In the genomic region with DNA sequence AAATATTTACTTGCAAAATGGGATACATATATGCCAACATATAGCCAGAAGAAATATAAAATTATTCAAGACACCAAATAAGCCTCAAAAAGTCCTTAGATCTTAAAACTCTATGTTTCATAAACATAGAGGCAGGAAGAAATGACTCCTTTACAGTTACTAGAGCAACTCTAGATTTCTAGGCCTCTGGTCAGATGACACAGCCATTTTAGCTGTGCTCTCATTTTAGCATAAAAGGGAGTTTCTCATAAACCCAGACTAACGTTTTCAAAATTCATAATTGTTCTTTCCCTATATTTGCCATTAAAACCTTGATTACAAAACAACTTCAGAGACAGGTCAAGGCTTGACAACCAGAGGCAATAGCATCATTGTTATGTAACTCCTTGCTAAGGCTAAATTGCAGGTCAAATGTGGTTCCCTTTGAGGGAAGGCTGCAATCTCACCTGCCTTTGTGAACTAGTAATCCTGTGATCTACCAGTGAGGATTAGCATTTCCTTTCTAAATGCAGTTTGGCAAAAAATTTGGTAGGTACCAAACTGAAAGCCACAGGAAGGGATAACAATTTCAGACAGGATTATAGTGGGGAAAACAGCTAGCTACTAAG, we compare ENCODE assay signal across 19 cellular contexts. TPM values are rescaled to one million over a fixed set of nuclear protein-coding genes. Genes with fewer than 3 reads are reported as not detected.
DNase-seq lines count a peak whose midpoint lies in the region; ATAC-seq, FAIRE-seq and TF ChIP-seq lines count a peak whose summit lies in the region.
"Had no signal": no experiment of that assay in that cellular context is flagged by ENCODE, and none has a peak within 500 bp of the region (broad histone marks: within the 10 kb centered on the region; RNA-seq: fewer than 3 reads in every experiment).

No MANE protein-coding gene starts in this region.

- dilution Hi-C loops in endothelial cell of umbilical vein (cut with MboI; ENCODE audit: extremely low pct_ligation_motif_present, low sequenced_read_pairs), result no loop called here

- H3K27ac ChIP-seq in endothelial cell of umbilical vein (ENCODE audit: insufficient read depth, low read depth, low read length) (no peak overlapping the region), osteoblast (ENCODE audit: low read depth, low read length) (no peak overlapping the region)
- H3K27ac ChIP-seq: PC-9 had no signal

- no peak overlapping the region for H3K9ac ChIP-seq in endothelial cell of umbilical vein (replicated peaks; ENCODE audit: extremely low read depth, insufficient read depth, low read length)

- H3K36me3 Mint-ChIP-seq in activated naive CD8-positive, alpha-beta T cell treated with anti-CD3 and anti-CD28 coated beads, Interleukin-2, amount 50 U/mL, for 24 hours (ENCODE audit: low read depth), result peaks cover 11% of the 10 kb centered on the region
- H3K36me3 Mint-ChIP-seq in activated naive CD8-positive, alpha-beta T cell treated with anti-CD3 and anti-CD28 coated beads for 36 hours, result peaks cover 15% of the 10 kb centered on the region

- H4K20me1 ChIP-seq in endothelial cell of umbilical vein (replicated peaks; ENCODE audit: control insufficient read depth, extremely low read depth, insufficient read depth, low read length), result no peaks in the 10 kb centered on the region
- H4K20me1 ChIP-seq in osteoblast (ENCODE audit: insufficient read depth, low read length), result peaks cover 3% of the 10 kb centered on the region

- intact Hi-C loops in endothelial cell of umbilical vein (cut with micrococcal nuclease), result no loop called here

- peaks cover 12% of the 10 kb centered on the region for H3K4me1 ChIP-seq in endothelial cell of umbilical vein (ENCODE audit: control insufficient read depth, extremely low read depth, insufficient read depth, low read length)
- H3K4me1 ChIP-seq in osteoblast (ENCODE audit: insufficient read depth, low read length), result no peaks in the 10 kb centered on the region

- H3K27me3 ChIP-seq in endothelial cell of umbilical vein (ENCODE audit: control insufficient read depth in 2 of 2, insufficient read depth in 2 of 2, low read length in 2 of 2), result no peaks in the 10 kb centered on the region
- H3K27me3 ChIP-seq in osteoblast (ENCODE audit: insufficient read depth, low read length), result no peaks in the 10 kb centered on the region
- H3K27me3 ChIP-seq: esophagus muscularis mucosa had no signal

- H3K36me3 ChIP-seq in endothelial cell of umbilical vein (ENCODE audit: control insufficient read depth in 2 of 2, extremely low read depth in 1 of 2, insufficient read depth in 2 of 2, low read length in 2 of 2) (no peaks in the 10 kb centered on the region), osteoblast (ENCODE audit: insufficient read depth, low read length) (no peaks in the 10 kb centered on the region)
- H3K36me3 ChIP-seq: esophagus muscularis mucosa had no signal

- peaks cover 29% of the 10 kb centered on the region for H3K4me1 Mint-ChIP-seq in activated naive CD8-positive, alpha-beta T cell treated with anti-CD3 and anti-CD28 coated beads, Interleukin-2, amount 50 U/mL, for 24 hours
- peaks cover 31% of the 10 kb centered on the region for H3K4me1 Mint-ChIP-seq in activated naive CD8-positive, alpha-beta T cell treated with anti-CD3 and anti-CD28 coated beads for 36 hours

- POLR2A ChIA-PET in endothelial cell of umbilical vein (lab: Charles Lee), result no interaction called here

- H3K4me3 ChIP-seq in endothelial cell of umbilical vein (replicated peaks in 1 of 3; ENCODE audit: insufficient read depth in 1 of 3, low read depth in 1 of 3, low read length in 3 of 3) (no peak overlapping the region), osteoblast (ENCODE audit: insufficient read depth, low read length) (no peak overlapping the region)
- H3K4me3 ChIP-seq: esophagus muscularis mucosa, PC-9 had no signal

- CTCF ChIA-PET in endothelial cell of umbilical vein (lab: Charles Lee), result interaction anchor here (0.6 kb wide), 1 partner anchor 21 kb away, joined by 3 read pairs; no protein-coding TSS in a partner anchor

- BruUV-seq in endothelial cell of umbilical vein (replicated peaks; lab: Mats Ljungman, UMichigan), result no TSS peak

- H3K27me3 Mint-ChIP-seq in activated naive CD8-positive, alpha-beta T cell treated with anti-CD3 and anti-CD28 coated beads, Interleukin-2, amount 50 U/mL, for 24 hours, result no peaks in the 10 kb centered on the region
- H3K27me3 Mint-ChIP-seq in activated naive CD8-positive, alpha-beta T cell treated with anti-CD3 and anti-CD28 coated beads for 36 hours, result no peaks in the 10 kb centered on the region
- H3K27me3 Mint-ChIP-seq: activated CD8-positive, alpha-beta T cell treated with anti-CD3 and anti-CD28 coated beads for 36 hours had no signal

- H3K9me3 ChIP-seq in endothelial cell of umbilical vein (replicated peaks; ENCODE audit: control insufficient read depth, insufficient read depth, low read length) (no peaks in the 10 kb centered on the region), osteoblast (ENCODE audit: low read depth, low read length) (no peaks in the 10 kb centered on the region)
- H3K9me3 ChIP-seq: esophagus muscularis mucosa had no signal

- H3K27ac Mint-ChIP-seq in activated naive CD8-positive, alpha-beta T cell treated with anti-CD3 and anti-CD28 coated beads, Interleukin-2, amount 50 U/mL, for 24 hours, result peak overlapping the region; percentile 44
- no peak overlapping the region for H3K27ac Mint-ChIP-seq in activated naive CD8-positive, alpha-beta T cell treated with anti-CD3 and anti-CD28 coated beads for 36 hours
- H3K27ac Mint-ChIP-seq: activated CD8-positive, alpha-beta T cell treated with anti-CD3 and anti-CD28 coated beads for 36 hours had no signal

- FAIRE-seq in endothelial cell of umbilical vein (lab: Jason Lieb, UNC), result peak; percentile 42

- H3K79me2 ChIP-seq in endothelial cell of umbilical vein (ENCODE audit: control insufficient read depth, insufficient read depth, low read length) (peaks cover 51% of the 10 kb centered on the region), osteoblast (ENCODE audit: insufficient read depth, low read length) (peaks cover 84% of the 10 kb centered on the region)

- no peak overlapping the region for H3K4me3 Mint-ChIP-seq in activated naive CD8-positive, alpha-beta T cell treated with anti-CD3 and anti-CD28 coated beads, Interleukin-2, amount 50 U/mL, for 24 hours
- no peak overlapping the region for H3K4me3 Mint-ChIP-seq in activated naive CD8-positive, alpha-beta T cell treated with anti-CD3 and anti-CD28 coated beads for 36 hours
- H3K4me3 Mint-ChIP-seq: activated CD8-positive, alpha-beta T cell treated with anti-CD3 and anti-CD28 coated beads for 36 hours had no signal

- TF ChIP-seq CTCF in endothelial cell of umbilical vein (IDR thresholded peaks at IDR 0.05; ENCODE audit: extremely low read depth in 1 of 2, insufficient read depth in 1 of 2, low read depth in 1 of 2, low read length in 2 of 2) (no peak), osteoblast (IDR thresholded peaks at IDR 0.05; ENCODE audit: extremely low read depth, low read depth, low read length) (no peak)

- no peaks in the 10 kb centered on the region for H3K9me1 ChIP-seq in endothelial cell of umbilical vein (replicated peaks; ENCODE audit: control insufficient read depth, extremely low read depth, insufficient read depth, low read length)

- no peaks in the 10 kb centered on the region for H3K9me3 Mint-ChIP-seq in activated naive CD8-positive, alpha-beta T cell treated with anti-CD3 and anti-CD28 coated beads, Interleukin-2, amount 50 U/mL, for 24 hours
- no peaks in the 10 kb centered on the region for H3K9me3 Mint-ChIP-seq in activated naive CD8-positive, alpha-beta T cell treated with anti-CD3 and anti-CD28 coated beads for 36 hours
- H3K9me3 Mint-ChIP-seq: activated CD8-positive, alpha-beta T cell treated with anti-CD3 and anti-CD28 coated beads for 36 hours had no signal

- H3K4me2 ChIP-seq in endothelial cell of umbilical vein (ENCODE audit: insufficient read depth, low read length) (no peak overlapping the region), osteoblast (ENCODE audit: insufficient read depth, low read length) (no peak overlapping the region)
- H3K4me2 ChIP-seq: PC-9 had no signal

- H2AFZ ChIP-seq in endothelial cell of umbilical vein (ENCODE audit: low read depth, low read length) (no peak overlapping the region), osteoblast (ENCODE audit: low read length) (peak overlapping the region; percentile 19)
- H2AFZ ChIP-seq: PC-9 had no signal

- no peak for TF ChIP-seq POLR2A in endothelial cell of umbilical vein (IDR thresholded peaks at IDR 0.05; ENCODE audit: low read depth, low read length)

- DNase-seq in activated naive CD8-positive, alpha-beta T cell treated with anti-CD3 and anti-CD28 coated beads, Interleukin-2, amount 50 U/mL, for 24 hours, result no peak
- DNase-seq in activated naive CD8-positive, alpha-beta T cell treated with anti-CD3 and anti-CD28 coated beads for 36 hours, result no peak
- DNase-seq in NOMO-1 treated with dmso at 0.1 percent for 144 hours (lab: John Stamatoyannopoulos, UW; ENCODE audit: unreplicated experiment) (peak; percentile 19), endothelial cell of umbilical vein (ENCODE audit: low read depth, low spot score) (no peak), osteoblast (ENCODE audit: insufficient read length, low spot score, missing footprints) (peak; percentile 58), NCI-H2029 (lab: John Stamatoyannopoulos, UW) (no peak), C1 segment of cervical spinal cord (lab: John Stamatoyannopoulos, UW) (no peak), ecto neural progenitor cell (ENCODE audit: low spot score) (no peak)
- DNase-seq: activated CD8-positive, alpha-beta T cell treated with anti-CD3 and anti-CD28 coated beads for 36 hours; dermis blood vessel endothelial cell; head of caudate nucleus; kidney glomerular epithelial cell; NCI-H524 treated with DMSO at 0.1 percent for 48 hours; PC-9; stimulated activated CD4-positive, alpha-beta T cell treated with anti-CD3 and anti-CD28 coated beads, Interleukin-2, amount 100 ng/mL, for 24 hours had no signal

- ATAC-seq in activated naive CD8-positive, alpha-beta T cell treated with anti-CD3 and anti-CD28 coated beads, Interleukin-2, amount 50 U/mL, for 24 hours, result no peak
- ATAC-seq: activated CD8-positive, alpha-beta T cell treated with anti-CD3 and anti-CD28 coated beads for 36 hours; SK-N-SH treated with all-trans-retinoic acid at 6 μM for 48 hours had no signal

RNA-seq across cellular contexts. Expression of gene THOC7, which starts 8.2 kb away (rescaled TPM):
- total RNA-seq in activated naive CD8-positive, alpha-beta T cell treated with anti-CD3 and anti-CD28 coated beads for 36 hours, result 10 to 100 TPM; 85.4 to 92.7 TPM
- total RNA-seq in endothelial cell of umbilical vein (68.7 and 69.4 TPM in 2 replicates), osteoblast (34.8 and 42.3 TPM in 2 replicates)
- 11.6 and 16.9 TPM in 2 replicates for polyA plus RNA-seq in endothelial cell of umbilical vein
- 51.3 and 58.8 TPM in 2 replicates for polyA plus RNA-seq in endothelial cell of umbilical vein (2011; cell fraction: cytosol; rRNA removed)
- 17.3 and 22.5 TPM in 2 replicates for polyA plus RNA-seq in endothelial cell of umbilical vein (2011; cell fraction: nucleus; rRNA removed)
- polyA plus RNA-seq in endothelial cell of umbilical vein (2012), result 54.0 and 88.4 TPM in 2 replicates
- polyA minus RNA-seq in endothelial cell of umbilical vein, result 13.8 and 14.6 TPM in 2 replicates
- 13.0 TPM for polyA minus RNA-seq in endothelial cell of umbilical vein (2011; cell fraction: cytosol; rRNA and poly(A)+ RNA removed)
- 3.3 and 4.3 TPM in 2 replicates for polyA minus RNA-seq in endothelial cell of umbilical vein (2011; cell fraction: nucleus; rRNA and poly(A)+ RNA removed)

RNA-seq across cellular contexts. Expression of gene ATXN7, which starts 8.2 kb away (rescaled TPM):
- total RNA-seq in activated naive CD8-positive, alpha-beta T cell treated with anti-CD3 and anti-CD28 coated beads for 36 hours, result 10 to 100 TPM; 26.5 to 28.6 TPM
- total RNA-seq in endothelial cell of umbilical vein, result 27.1 and 34.7 TPM in 2 replicates
- 21.2 and 28.6 TPM in 2 replicates for polyA plus RNA-seq in endothelial cell of umbilical vein
- 8.6 and 9.0 TPM in 2 replicates for polyA plus RNA-seq in endothelial cell of umbilical vein (2011; cell fraction: cytosol; rRNA removed)
- 77.3 and 82.2 TPM in 2 replicates for polyA plus RNA-seq in endothelial cell of umbilical vein (2011; cell fraction: nucleus; rRNA removed)
- 8.2 and 8.7 TPM in 2 replicates for polyA plus RNA-seq in endothelial cell of umbilical vein (2012)
- 78.3 and 88.7 TPM in 2 replicates for polyA minus RNA-seq in endothelial cell of umbilical vein
- polyA minus RNA-seq in endothelial cell of umbilical vein (2011; cell fraction: cytosol; rRNA and poly(A)+ RNA removed), result 17.6 TPM
- polyA minus RNA-seq in endothelial cell of umbilical vein (2011; cell fraction: nucleus; rRNA and poly(A)+ RNA removed), result 167 and 237 TPM in 2 replicates
- 14.4 and 17.0 TPM in 2 replicates for total RNA-seq in osteoblast

RNA-seq across cellular contexts. Expression of gene C3orf49, which starts 36.3 kb away (rescaled TPM):
- not detected for total RNA-seq in activated naive CD8-positive, alpha-beta T cell treated with anti-CD3 and anti-CD28 coated beads for 36 hours
- total RNA-seq in endothelial cell of umbilical vein (not detected in 2 replicates), osteoblast (not detected in 2 replicates)
- not detected in 2 replicates for polyA plus RNA-seq in endothelial cell of umbilical vein
- polyA plus RNA-seq in endothelial cell of umbilical vein (2011; cell fraction: cytosol; rRNA removed), result not detected in 2 replicates
- polyA plus RNA-seq in endothelial cell of umbilical vein (2011; cell fraction: nucleus; rRNA removed), result not detected in 2 replicates
- not detected in 2 replicates for polyA plus RNA-seq in endothelial cell of umbilical vein (2012)
- not detected in 2 replicates for polyA minus RNA-seq in endothelial cell of umbilical vein
- not detected for polyA minus RNA-seq in endothelial cell of umbilical vein (2011; cell fraction: cytosol; rRNA and poly(A)+ RNA removed)
- not detected in 2 replicates for polyA minus RNA-seq in endothelial cell of umbilical vein (2011; cell fraction: nucleus; rRNA and poly(A)+ RNA removed)
- total RNA-seq: activated CD8-positive, alpha-beta T cell treated with anti-CD3 and anti-CD28 coated beads for 36 hours; Daoy; dermis blood vessel endothelial cell; esophagus muscularis mucosa; PC-9; temporal lobe had no signal

RNA-seq across cellular contexts. Expression of gene SCAANT1, which starts 56.7 kb away (rescaled TPM):
- total RNA-seq in activated naive CD8-positive, alpha-beta T cell treated with anti-CD3 and anti-CD28 coated beads for 36 hours, result not detected
- total RNA-seq in endothelial cell of umbilical vein (not detected in 2 replicates), osteoblast (not detected in 2 replicates)
- not detected in 2 replicates for polyA plus RNA-seq in endothelial cell of umbilical vein
- polyA plus RNA-seq in endothelial cell of umbilical vein (2011; cell fraction: cytosol; rRNA removed), result not detected in 2 replicates
- polyA plus RNA-seq in endothelial cell of umbilical vein (2011; cell fraction: nucleus; rRNA removed), result not detected in 2 replicates
- polyA plus RNA-seq in endothelial cell of umbilical vein (2012), result not detected in 2 replicates
- not detected in 2 replicates for polyA minus RNA-seq in endothelial cell of umbilical vein
- not detected for polyA minus RNA-seq in endothelial cell of umbilical vein (2011; cell fraction: cytosol; rRNA and poly(A)+ RNA removed)
- polyA minus RNA-seq in endothelial cell of umbilical vein (2011; cell fraction: nucleus; rRNA and poly(A)+ RNA removed), result not detected in 2 replicates
- total RNA-seq: activated CD8-positive, alpha-beta T cell treated with anti-CD3 and anti-CD28 coated beads for 36 hours; Daoy; dermis blood vessel endothelial cell; esophagus muscularis mucosa; PC-9; temporal lobe had no signal

Comparison
In these comparisons a context has a peak if more than half of its experiments do, and no peak if none do; other contexts are left out.
1. DNase-seq: peak in NOMO-1 treated with dmso at 0.1 percent for 144 hours (single experiment) and osteoblast (single experiment); none in activated naive CD8-positive, alpha-beta T cell treated with anti-CD3 and anti-CD28 coated beads, Interleukin-2, amount 50 U/mL, for 24 hours (single experiment), activated naive CD8-positive, alpha-beta T cell treated with anti-CD3 and anti-CD28 coated beads for 36 hours (single experiment), endothelial cell of umbilical vein (single experiment), NCI-H2029 (single experiment), C1 segment of cervical spinal cord (0 of 14) and ecto neural progenitor cell (single experiment).